In genomic region chr11:97610854-97611253, GRCh38 we compare ENCODE assay signal across 1 cellular context.
TF ChIP-seq lines count a peak whose summit lies in the region.

No MANE protein-coding gene starts in this region.

TF ChIP-seq in HepG2, 621 proteins besides CTCF, POLR2A, EP300 and RAD21 (continued from another document):
- TF ChIP-seq ZBTB4 (CRISPR knock-in tag; IDR thresholded peaks at IDR 0.05; ENCODE audit: borderline replicate concordance) (no peak), NFYB (CRISPR knock-in tag; IDR thresholded peaks at IDR 0.05) (no peak), RELA (CRISPR knock-in tag; IDR thresholded peaks at IDR 0.05) (no peak), IRX3 (CRISPR knock-in tag; IDR thresholded peaks at IDR 0.05; ENCODE audit: borderline replicate concordance, low read depth) (no peak), ZNF746 (CRISPR knock-in tag; IDR thresholded peaks at IDR 0.05) (no peak), ZNF263 (CRISPR knock-in tag; IDR thresholded peaks at IDR 0.05) (peak; percentile 37; the same call in 1 of the 2 replicates), ZNF501 (CRISPR knock-in tag; IDR thresholded peaks at IDR 0.05) (no peak), CENPT (CRISPR knock-in tag; IDR thresholded peaks at IDR 0.05; ENCODE audit: low read depth) (no peak), AKNA (CRISPR knock-in tag; IDR thresholded peaks at IDR 0.05; ENCODE audit: borderline replicate concordance) (no peak), ZNF704 (CRISPR knock-in tag; IDR thresholded peaks at IDR 0.05; ENCODE audit: borderline replicate concordance) (no peak), HCFC1 (IDR thresholded peaks at IDR 0.05; ENCODE audit: low read depth, low read length) (no peak)
